ENCODE assay signal across 27 cellular contexts in the genomic region with DNA sequence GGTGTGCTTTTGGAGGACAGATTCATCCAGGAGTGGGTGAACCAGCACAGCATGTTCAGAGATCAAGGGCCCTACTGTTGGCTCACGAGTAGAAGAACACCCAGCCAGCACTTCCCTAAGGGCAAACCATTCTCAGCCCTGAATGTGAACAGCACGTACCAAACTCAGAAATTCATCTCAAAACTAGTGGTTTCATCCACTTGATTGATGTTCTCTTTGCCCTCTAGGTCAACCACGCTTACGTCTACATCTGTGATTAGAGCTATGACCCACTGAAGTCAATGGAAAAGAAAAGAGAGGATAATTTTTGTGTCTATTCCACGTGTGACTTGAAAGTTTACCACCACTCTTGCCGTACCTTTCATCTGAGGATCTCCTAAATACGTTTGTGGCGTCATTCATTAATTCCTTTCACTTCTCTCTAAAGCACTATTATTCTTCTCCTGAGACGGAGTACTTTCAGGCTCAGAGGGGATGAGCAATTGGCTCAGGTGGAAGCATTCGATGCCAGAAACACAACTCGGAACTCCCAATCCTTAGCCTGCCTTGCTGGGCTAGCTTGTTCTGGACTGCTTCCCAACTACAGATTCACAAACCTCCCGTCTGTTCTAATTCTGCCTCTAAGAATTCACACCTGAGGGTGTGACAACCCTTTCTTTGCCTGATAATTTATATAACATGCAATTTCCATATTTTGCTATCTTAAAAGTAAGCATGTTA. TPM values are rescaled to one million over a fixed set of nuclear protein-coding genes. Genes with fewer than 3 reads are reported as not detected.
A peak's percentile ranks its signal among the peaks of the same experiment; 100 is the strongest.
DNase-seq lines count a peak whose midpoint lies in the region; ATAC-seq, FAIRE-seq and TF ChIP-seq lines count a peak whose summit lies in the region.
"Had no signal": no experiment of that assay in that cellular context is flagged by ENCODE, and none has a peak within 500 bp of the region (broad histone marks: within the 10 kb centered on the region; RNA-seq: fewer than 3 reads in every experiment).

No MANE protein-coding gene starts in this region.

- H3K4me2 ChIP-seq in GM12878 (ENCODE audit: control insufficient read depth, insufficient read depth) = no peak overlapping the region
- H3K4me2 ChIP-seq in keratinocyte (ENCODE audit: control insufficient read depth, extremely low read depth, insufficient read depth, low read depth, low read length) = no peak overlapping the region
- H3K4me2 ChIP-seq: A549; BLaER1 treated with 17β-estradiol and CSF1 and Interleukin-3, amounts not matched to agents 10 nM and 100 nM had no signal

- no peak for TF ChIP-seq CTCF in GM12878 (IDR thresholded peaks at IDR 0.05 in 2 of 3, conservative IDR thresholded peaks at IDR 0.05 in 1 of 3; ENCODE audit: control insufficient read depth in 2 of 3, extremely low read depth in 1 of 3, insufficient read depth in 1 of 3, low read depth in 3 of 3, low read length in 3 of 3)
- TF ChIP-seq CTCF in keratinocyte (optimal IDR thresholded peaks at IDR 0.05 in 1 of 3, IDR thresholded peaks at IDR 0.05 in 1 of 3, conservative IDR thresholded peaks at IDR 0.05 in 1 of 3; ENCODE audit: extremely low read depth in 1 of 3, insufficient read depth in 2 of 3, low read length in 3 of 3) = no peak

- H3K4me1 ChIP-seq in GM12878 (ENCODE audit: control insufficient read depth, insufficient read depth, low read length) = peaks cover 10% of the 10 kb centered on the region
- H3K4me1 ChIP-seq in keratinocyte (ENCODE audit: control insufficient read depth, extremely low read depth, insufficient read depth, low read length) = no peaks in the 10 kb centered on the region
- H3K4me1 ChIP-seq: A549, BE2C, HAP-1 had no signal

- dilution Hi-C loops in keratinocyte (cut with MboI; ENCODE audit: extremely low pct_ligation_motif_present, low sequenced_read_pairs) = no loop called here

- TF ChIP-seq POLR2A in GM12878 (IDR thresholded peaks at IDR 0.05; ENCODE audit: low read depth, low read length) = no peak

- H3K4me3 ChIP-seq in GM12878 (no peak overlapping the region), keratinocyte (ENCODE audit: control insufficient read depth in 2 of 3, extremely low read depth in 1 of 3, insufficient read depth in 2 of 3, low read depth in 1 of 3, low read length in 3 of 3) (no peak overlapping the region)
- H3K4me3 ChIP-seq: A549; BLaER1 treated with 17β-estradiol and CSF1 and Interleukin-3, amounts not matched to agents 10 nM and 100 nM; HAP-1 had no signal

- no peak for TF ChIP-seq EP300 in GM12878 (IDR thresholded peaks at IDR 0.05; ENCODE audit: borderline replicate concordance in 1 of 2, control insufficient read depth in 1 of 2, low read depth in 2 of 2, low read length in 2 of 2)

- no peak overlapping the region for H3K9ac ChIP-seq in GM12878 (ENCODE audit: control insufficient read depth, insufficient read depth, low read length)
- H3K9ac ChIP-seq in keratinocyte (ENCODE audit: control insufficient read depth, extremely low read depth, insufficient read depth, low read length) = no peak overlapping the region
- H3K9ac ChIP-seq: BLaER1 treated with 17β-estradiol and CSF1 and Interleukin-3, amounts not matched to agents 10 nM and 100 nM had no signal

- H3K4me3 Mint-ChIP-seq in activated T-helper 17 cell treated with anti-CD3 and anti-CD28 coated beads, Interleukin-2, amount 50 U/mL, for 72 hours = no peak overlapping the region
- H3K4me3 Mint-ChIP-seq: CD14-positive monocyte; CD4-positive, alpha-beta T cell; CD8-positive, alpha-beta memory T cell; HFFc6 had no signal

- no peak for TF ChIP-seq RAD21 in GM12878 (IDR thresholded peaks at IDR 0.05; ENCODE audit: insufficient read depth, low read depth, low read length)

- H2AFZ ChIP-seq in GM12878 (ENCODE audit: control insufficient read depth, low read depth, low read length) (no peak overlapping the region), keratinocyte (ENCODE audit: control insufficient read depth, low read length) (no peak overlapping the region)

- no peak for ATAC-seq in GM12878
- no peak for ATAC-seq in activated T-helper 17 cell treated with anti-CD3 and anti-CD28 coated beads, Interleukin-2, amount 50 U/mL, for 72 hours (replicated peaks)
- ATAC-seq in HG03571 (IDR thresholded peaks at IDR 0.05; ENCODE audit: unreplicated experiment) = no peak
- no peak for ATAC-seq in GM21717 (IDR thresholded peaks at IDR 0.05; ENCODE audit: unreplicated experiment)
- ATAC-seq: A549 had no signal

- POLR2A ChIA-PET in GM12878 (lab: Charles Lee) = no interaction called here

- no peaks in the 10 kb centered on the region for H3K36me3 Mint-ChIP-seq in activated T-helper 17 cell treated with anti-CD3 and anti-CD28 coated beads, Interleukin-2, amount 50 U/mL, for 72 hours (ENCODE audit: low read depth)
- H3K36me3 Mint-ChIP-seq: CD14-positive monocyte had no signal

- H4K20me1 ChIP-seq in GM12878 (ENCODE audit: control insufficient read depth, insufficient read depth) (no peaks in the 10 kb centered on the region), keratinocyte (ENCODE audit: control insufficient read depth, extremely low read depth, insufficient read depth, low read length) (no peaks in the 10 kb centered on the region)
- H4K20me1 ChIP-seq: BLaER1 treated with 17β-estradiol and CSF1 and Interleukin-3, amounts not matched to agents 10 nM and 100 nM had no signal

- 46% methylated on average over 12 of the region's 12 CpGs for WGBS in GM12878 (ENCODE audit: insufficient coverage, insufficient replicate concordance, low lambda C conversion rate, missing lambda C conversion rate)

- no TSS peak for BruUV-seq in GM12878 (replicated peaks; lab: Mats Ljungman, UMichigan)

- CTCF ChIA-PET in GM12878 (lab: Yijun Ruan, JAX) = interaction anchor here (0.7 to 1.3 kb wide), 2 partner anchors 51 to 139 kb away, joined by 3 to 4 read pairs; no protein-coding TSS in a partner anchor

- RAD21 ChIA-PET in GM12878 (lab: Charles Lee; ENCODE audit: unreplicated experiment) = no interaction called here

- H3K36me3 ChIP-seq in GM12878 (ENCODE audit: control insufficient read depth in 2 of 2, insufficient read depth in 2 of 2, low read length in 1 of 2) (no peaks in the 10 kb centered on the region), keratinocyte (ENCODE audit: control insufficient read depth in 2 of 2, extremely low read depth in 1 of 2, insufficient read depth in 2 of 2, low read length in 2 of 2) (no peaks in the 10 kb centered on the region)
- H3K36me3 ChIP-seq: BE2C; BLaER1 treated with 17β-estradiol and CSF1 and Interleukin-3, amounts not matched to agents 10 nM and 100 nM; HAP-1 had no signal

- FAIRE-seq in GM12878 (lab: Jason Lieb, UNC) = no peak
- FAIRE-seq in keratinocyte (lab: Jason Lieb, UNC) = peak; percentile 39
- FAIRE-seq: A549, D721Med, GM12892, H54 had no signal

- H3K27me3 ChIP-seq in GM12878 (replicated peaks in 1 of 2; ENCODE audit: control insufficient read depth in 2 of 2, insufficient read depth in 2 of 2, low read length in 1 of 2) (no peaks in the 10 kb centered on the region), keratinocyte (ENCODE audit: control insufficient read depth, extremely low read depth, insufficient read depth, low read length) (peaks cover 3% of the 10 kb centered on the region)
- H3K27me3 ChIP-seq: BE2C; BLaER1 treated with 17β-estradiol and CSF1 and Interleukin-3, amounts not matched to agents 10 nM and 100 nM had no signal

- SMC1A ChIA-PET in GM12878 (lab: Charles Lee; ENCODE audit: uncharacterized antibody, unreplicated experiment) = interaction anchor here (1.1 kb wide), 1 partner anchor 42 kb away, joined by 3 read pairs; no protein-coding TSS in a partner anchor

- no peaks in the 10 kb centered on the region for H3K27me3 Mint-ChIP-seq in activated T-helper 17 cell treated with anti-CD3 and anti-CD28 coated beads, Interleukin-2, amount 50 U/mL, for 72 hours
- H3K27me3 Mint-ChIP-seq: CD4-positive, alpha-beta T cell; CD8-positive, alpha-beta memory T cell had no signal

- H3K27ac ChIP-seq in GM12878 (ENCODE audit: control insufficient read depth, insufficient read depth) (no peak overlapping the region), keratinocyte (ENCODE audit: control insufficient read depth, insufficient read depth, low read length) (no peak overlapping the region)
- H3K27ac ChIP-seq: A549; BLaER1 treated with 17β-estradiol and CSF1 and Interleukin-3, amounts not matched to agents 10 nM and 100 nM had no signal

- peaks cover 12% of the 10 kb centered on the region for H3K4me1 Mint-ChIP-seq in activated T-helper 17 cell treated with anti-CD3 and anti-CD28 coated beads, Interleukin-2, amount 50 U/mL, for 72 hours

- H3K9me3 Mint-ChIP-seq in activated T-helper 17 cell treated with anti-CD3 and anti-CD28 coated beads, Interleukin-2, amount 50 U/mL, for 72 hours = no peaks in the 10 kb centered on the region
- H3K9me3 Mint-ChIP-seq: CD4-positive, alpha-beta T cell; CD8-positive, alpha-beta memory T cell; HFFc6 had no signal

- intact Hi-C loops in GM12878 (cut with micrococcal nuclease; ENCODE audit: unreplicated experiment) = no loop called here

- DNase-seq in NCI-H82 (lab: John Stamatoyannopoulos, UW) = peak; percentile 72
- no peak for DNase-seq in GM12878 (ENCODE audit: low read depth, low spot score)
- peak; percentile 70 for DNase-seq in cerebellum (ENCODE audit: low spot score)
- DNase-seq in keratinocyte (ENCODE audit: low read depth, low spot score) = no peak
- DNase-seq in hepatic stellate cell (ENCODE audit: low spot score) = no peak
- DNase-seq: 8988T; ACHN; AML-193; BE2C; CD4-positive, alpha-beta T cell; CD8-positive, alpha-beta memory T cell; DMS 273 treated with DMSO at 0.1 percent for 48 hours; DMS79; EL; GF-D8; GOT3; HFFc6 had no signal

- no peaks in the 10 kb centered on the region for H3K9me1 ChIP-seq in keratinocyte (ENCODE audit: control insufficient read depth, extremely low read depth, insufficient read depth, low read length)

- H3K79me2 ChIP-seq in GM12878 (ENCODE audit: control insufficient read depth, insufficient read depth, low read length) (no peaks in the 10 kb centered on the region), keratinocyte (ENCODE audit: control insufficient read depth, insufficient read depth, low read length) (no peaks in the 10 kb centered on the region)

- in situ Hi-C loops in GM12878 (cut with MboI) = no loop called here

- H3K9me3 ChIP-seq in GM12878 (replicated peaks; ENCODE audit: control insufficient read depth, insufficient read depth, low read length) = no peaks in the 10 kb centered on the region
- H3K9me3 ChIP-seq in keratinocyte (ENCODE audit: control insufficient read depth, low read depth, low read length) = no peaks in the 10 kb centered on the region
- H3K9me3 ChIP-seq: A549; BE2C; BLaER1 treated with 17β-estradiol and CSF1 and Interleukin-3, amounts not matched to agents 10 nM and 100 nM; HAP-1 had no signal

- no peak overlapping the region for H3K27ac Mint-ChIP-seq in activated T-helper 17 cell treated with anti-CD3 and anti-CD28 coated beads, Interleukin-2, amount 50 U/mL, for 72 hours
- H3K27ac Mint-ChIP-seq: CD4-positive, alpha-beta T cell; HFFc6 had no signal

RNA-seq across cellular contexts. Expression of gene HIVEP3, which starts 57.3 kb away (rescaled TPM):
- total RNA-seq in GM12878 (2013; cell fraction: nucleolus; rRNA removed) = 42.5 and 46.4 TPM in 2 replicates
- total RNA-seq in GM12878 (2014; rRNA removed) = 2.8 and 2.9 TPM in 2 replicates
- total RNA-seq in GM12878 (2014; rRNA removed; fragmentation: Illumina TruSeq; extraction: Trizol) = 3.4 and 3.5 TPM in 2 replicates
- 13.6 and 13.8 TPM in 2 replicates for total RNA-seq in GM12878 (2021)
- polyA plus RNA-seq in GM12878 (2011; ENCODE audit: low read depth) = 1.8 TPM
- polyA plus RNA-seq in GM12878 (2011; rRNA removed) = 3.5 and 4.3 TPM in 2 replicates
- polyA plus RNA-seq in GM12878 (2011; cell fraction: cytosol; rRNA removed) = 5.4 and 6.8 TPM in 2 replicates
- 7.7 and 9.8 TPM in 2 replicates for polyA plus RNA-seq in GM12878 (2011; cell fraction: nucleus; rRNA removed)
- polyA plus RNA-seq in GM12878 (2012) = 4.9 and 5.2 TPM in 2 replicates
- polyA plus RNA-seq in GM12878 (2014; fragmentation: Illumina TruSeq; extraction: Trizol) = 7.4 and 8.6 TPM in 2 replicates
- 1 to 10 TPM; 1.8 to 2.2 TPM for polyA plus RNA-seq in GM12878 (2014; fragmentation: Nextera tagmentation; extraction: Ambion mirVana)
- 6.0 and 7.7 TPM in 2 replicates for polyA plus RNA-seq in GM12878 (2014; rRNA removed)
- polyA plus RNA-seq in GM12878 (2016; fragmentation: Nextera tagmentation; extraction: Ambion mirVana) = 1 to 10 TPM; 3.0 to 4.3 TPM
- polyA minus RNA-seq in GM12878 (2011; rRNA and poly(A)+ RNA removed) = 11.4 and 11.5 TPM in 2 replicates
- 5.5 and 5.6 TPM in 2 replicates for polyA minus RNA-seq in GM12878 (2011; cell fraction: cytosol; rRNA and poly(A)+ RNA removed)
- 6.0 and 17.6 TPM in 2 replicates for polyA minus RNA-seq in GM12878 (2011; cell fraction: nucleus; rRNA and poly(A)+ RNA removed)
- 18.2 TPM for total RNA-seq in cerebellum
- polyA plus RNA-seq in keratinocyte = 0.64 to 3.5 TPM (median 1.1 TPM) in 3 replicates
- polyA plus RNA-seq in keratinocyte (2011; ENCODE audit: low read depth) = 0.37 TPM
- 1.8 TPM in 2 replicates for polyA plus RNA-seq in keratinocyte (2011; cell fraction: cytosol; rRNA removed)
- 2.3 and 3.0 TPM in 2 replicates for polyA plus RNA-seq in keratinocyte (2011; cell fraction: nucleus; rRNA removed)
- 0.68 and 2.4 TPM in 2 replicates for polyA plus RNA-seq in keratinocyte (2012; ENCODE audit: low replicate concordance)
- polyA minus RNA-seq in keratinocyte = 1.8 to 4.6 TPM (median 3.2 TPM) in 3 replicates
- polyA minus RNA-seq in keratinocyte (2011; cell fraction: cytosol; rRNA and poly(A)+ RNA removed) = 0.77 TPM
- polyA minus RNA-seq in keratinocyte (2011; cell fraction: nucleus; rRNA and poly(A)+ RNA removed) = 1.1 and 2.4 TPM in 2 replicates
- total RNA-seq in activated T-helper 17 cell treated with anti-CD3 and anti-CD28 coated beads, Interleukin-2, amount 50 U/mL, for 72 hours = 10 to 100 TPM in 1 of 2 donors, 1 to 10 TPM in 1; 8.0 to 27.6 TPM

Comparison
In these comparisons a context has a peak if more than half of its experiments do, and no peak if none do; other contexts are left out.
1. DNase-seq: peak in NCI-H82 (single experiment) and cerebellum (single experiment); none in GM12878 (single experiment), keratinocyte (single experiment) and hepatic stellate cell (single experiment).